18 cellular contexts compared by ENCODE assay signal in genomic region chr11:131904756-131905155, GRCh38.
DNase-seq lines count a peak whose midpoint lies in the region; TF ChIP-seq lines count a peak whose summit lies in the region.
"Had no signal": no experiment of that assay in that cellular context is flagged by ENCODE, and none has a peak within 500 bp of the region (broad histone marks: within the 10 kb centered on the region; RNA-seq: fewer than 3 reads in every experiment).

No MANE protein-coding gene starts in this region.

- intact Hi-C loops in ovary (cut with DNase I), result no loop called here

- H2BK5ac ChIP-seq in mesendoderm (ENCODE audit: low read length), result no peak overlapping the region

- peaks cover 4% of the 10 kb centered on the region for H3F3A ChIP-seq in smooth muscle cell (ENCODE audit: low read depth)

- no peak overlapping the region for H3K23ac ChIP-seq in mesendoderm (ENCODE audit: low read length)

- no peak for TF ChIP-seq POLR2A in ovary (IDR thresholded peaks at IDR 0.05)

- H4K5ac ChIP-seq in mesendoderm (ENCODE audit: low read length), result no peak overlapping the region

- H3K4me2 ChIP-seq in mesendoderm (ENCODE audit: low read length) (no peak overlapping the region), smooth muscle cell (no peak overlapping the region)

- H2AFZ ChIP-seq in smooth muscle cell (ENCODE audit: low read depth), result no peak overlapping the region

- no peak overlapping the region for H2BK15ac ChIP-seq in mesendoderm (replicated peaks; ENCODE audit: low read depth)

- H3K27ac ChIP-seq in SJSA1 (no peak overlapping the region), endodermal cell (ENCODE audit: low read depth, low read length) (peak overlapping the region; percentile 40), mesendoderm (ENCODE audit: low read depth, low read length) (peak overlapping the region; percentile 32), ovary (no peak overlapping the region), WERI-Rb-1 (no peak overlapping the region), smooth muscle cell (ENCODE audit: low read depth) (no peak overlapping the region)
- H3K27ac ChIP-seq: esophagus muscularis mucosa, right lobe of liver, suprapubic skin, uterus had no signal

- peaks cover 30% of the 10 kb centered on the region for H3K27me3 Mint-ChIP-seq in endodermal cell (ENCODE audit: insufficient read depth)

- no peak overlapping the region for H2BK120ac ChIP-seq in mesendoderm (ENCODE audit: low read depth, low read length)

- H3K4me3 Mint-ChIP-seq in endodermal cell, result no peak overlapping the region
- H3K4me3 Mint-ChIP-seq: activated CD4-positive, alpha-beta T cell treated with anti-CD3 and anti-CD28 coated beads, Interleukin-2, amount 10 ng/mL, durations not matched to agents 7 days and 5 days had no signal

- WGBS in endodermal cell (ENCODE audit: insufficient coverage in 1 of 2, insufficient read length in 1 of 2), 2 experiments, result 14 to 49% methylated on average over 2 to 3 of the region's 3 CpGs
- no CpG with 5 or more reads among the region's 3 CpGs for WGBS in mesendoderm (ENCODE audit: extremely low coverage, insufficient coverage, low lambda C conversion rate)
- WGBS in ovary, 3 donors, result 64 to 70% (median 70%) methylated on average over 3 of the region's 3 CpGs
- WGBS in smooth muscle cell (ENCODE audit: low lambda C conversion rate), result 47% methylated on average over 3 of the region's 3 CpGs

- H3K36me3 ChIP-seq in SJSA1, result no peaks in the 10 kb centered on the region
- no peaks in the 10 kb centered on the region for H3K36me3 ChIP-seq in endodermal cell (ENCODE audit: control insufficient read depth, insufficient read depth, low read length)
- H3K36me3 ChIP-seq in mesendoderm (ENCODE audit: control insufficient read depth, insufficient read depth, low read length), result no peaks in the 10 kb centered on the region
- no peaks in the 10 kb centered on the region for H3K36me3 ChIP-seq in ovary
- no peaks in the 10 kb centered on the region for H3K36me3 ChIP-seq in WERI-Rb-1
- no peaks in the 10 kb centered on the region for H3K36me3 ChIP-seq in smooth muscle cell (ENCODE audit: low read depth)
- H3K36me3 ChIP-seq: esophagus muscularis mucosa, right lobe of liver, suprapubic skin, uterus had no signal

- H3K4me1 ChIP-seq in SJSA1 (replicated peaks), result peaks cover 12% of the 10 kb centered on the region
- no peaks in the 10 kb centered on the region for H3K4me1 ChIP-seq in endodermal cell (ENCODE audit: control insufficient read depth, insufficient read depth, low read length)
- peaks cover 2% of the 10 kb centered on the region for H3K4me1 ChIP-seq in mesendoderm (ENCODE audit: control insufficient read depth, low read depth, low read length)
- H3K4me1 ChIP-seq in ovary (ENCODE audit: insufficient read depth), result no peaks in the 10 kb centered on the region
- peaks cover 10% of the 10 kb centered on the region for H3K4me1 ChIP-seq in smooth muscle cell (ENCODE audit: low read depth)
- H3K4me1 ChIP-seq: right lobe of liver, suprapubic skin, uterus had no signal

- no peak overlapping the region for H4K8ac ChIP-seq in mesendoderm (ENCODE audit: low read depth, low read length)

- H3K27me3 ChIP-seq in SJSA1 (replicated peaks), result no peaks in the 10 kb centered on the region
- peaks cover 37% of the 10 kb centered on the region for H3K27me3 ChIP-seq in endodermal cell (ENCODE audit: control insufficient read depth, insufficient read depth, low read length, poor library complexity, severe bottlenecking)
- no peaks in the 10 kb centered on the region for H3K27me3 ChIP-seq in mesendoderm (ENCODE audit: insufficient read depth, low read length, poor library complexity)
- no peaks in the 10 kb centered on the region for H3K27me3 ChIP-seq in ovary
- peaks cover 11% of the 10 kb centered on the region for H3K27me3 ChIP-seq in WERI-Rb-1 (ENCODE audit: insufficient read depth, low read depth, severe bottlenecking)
- peaks cover 33% of the 10 kb centered on the region for H3K27me3 ChIP-seq in smooth muscle cell (ENCODE audit: low read depth)
- H3K27me3 ChIP-seq: uterus had no signal

- no peak overlapping the region for H3K18ac ChIP-seq in mesendoderm (ENCODE audit: low read length)

- no peak for TF ChIP-seq EP300 in ovary (IDR thresholded peaks at IDR 0.05)

- H3K79me2 ChIP-seq in mesendoderm (ENCODE audit: control insufficient read depth, insufficient read depth, low read length) (no peaks in the 10 kb centered on the region), smooth muscle cell (ENCODE audit: low read depth) (peaks cover 3% of the 10 kb centered on the region)

- no peak overlapping the region for H2AK5ac ChIP-seq in mesendoderm (ENCODE audit: low read length)

- no peak overlapping the region for H3K9ac ChIP-seq in endodermal cell (ENCODE audit: extremely low read depth, low read length, poor library complexity, severe bottlenecking)
- no peak overlapping the region for H3K9ac ChIP-seq in mesendoderm (ENCODE audit: low read length)
- H3K9ac ChIP-seq in smooth muscle cell (ENCODE audit: low read depth), result no peak overlapping the region

- H3K9me3 ChIP-seq in SJSA1 (replicated peaks), result no peaks in the 10 kb centered on the region
- H3K9me3 ChIP-seq in endodermal cell (ENCODE audit: control insufficient read depth, low read length), result no peaks in the 10 kb centered on the region
- no peaks in the 10 kb centered on the region for H3K9me3 ChIP-seq in ovary
- H3K9me3 ChIP-seq in WERI-Rb-1 (ENCODE audit: severe bottlenecking), result no peaks in the 10 kb centered on the region
- H3K9me3 ChIP-seq in smooth muscle cell (replicated peaks; ENCODE audit: low read depth), result no peaks in the 10 kb centered on the region
- H3K9me3 ChIP-seq: esophagus muscularis mucosa, right lobe of liver, suprapubic skin, uterus had no signal

- no peaks in the 10 kb centered on the region for H3K36me3 Mint-ChIP-seq in endodermal cell (ENCODE audit: low read depth)

- peak; percentile 41 for DNase-seq in ELF-1 (ENCODE audit: low read depth, low spot score)
- DNase-seq in SJSA1 (ENCODE audit: low read depth in 1 of 2, low spot score in 2 of 2), result peak; percentile 38 to 50
- DNase-seq in endodermal cell, result peak; percentile 91
- DNase-seq in mesendoderm, result peak; percentile 93
- DNase-seq in ovary, result no peak
- DNase-seq in T-helper 2 cell, result no peak
- no peak for DNase-seq in WERI-Rb-1
- no peak for DNase-seq in smooth muscle cell (lab: John Stamatoyannopoulos, UW; ENCODE audit: unreplicated experiment)
- DNase-seq: activated CD4-positive, alpha-beta T cell treated with anti-CD3 and anti-CD28 coated beads, Interleukin-2, amount 10 ng/mL, durations not matched to agents 7 days and 5 days; central memory CD4-positive, alpha-beta T cell; COR-L47; HCEC 1CT; NCI-H1105 treated with DMSO at 0.1 percent for 48 hours; NCI-H510A treated with DMSO at 0.1 percent for 48 hours; right lobe of liver; uterus had no signal

- no peak overlapping the region for H3K4me3 ChIP-seq in SJSA1
- no peak overlapping the region for H3K4me3 ChIP-seq in endodermal cell (ENCODE audit: low read length)
- H3K4me3 ChIP-seq in mesendoderm (ENCODE audit: low read length), result no peak overlapping the region
- no peak overlapping the region for H3K4me3 ChIP-seq in ovary
- H3K4me3 ChIP-seq in WERI-Rb-1 (ENCODE audit: low read depth, low read length), result no peak overlapping the region
- H3K4me3 ChIP-seq in smooth muscle cell, result no peak overlapping the region
- H3K4me3 ChIP-seq: esophagus muscularis mucosa, right lobe of liver, suprapubic skin, uterus had no signal

- no peak overlapping the region for H3K27ac Mint-ChIP-seq in endodermal cell
- H3K27ac Mint-ChIP-seq: activated CD4-positive, alpha-beta T cell treated with anti-CD3 and anti-CD28 coated beads, Interleukin-2, amount 10 ng/mL, durations not matched to agents 7 days and 5 days had no signal

- H4K20me1 ChIP-seq in smooth muscle cell (ENCODE audit: low read depth), result no peaks in the 10 kb centered on the region

- no peak overlapping the region for H3K4ac ChIP-seq in mesendoderm (ENCODE audit: low read depth, low read length)

- H3K4me1 Mint-ChIP-seq in endodermal cell, result peaks cover 8% of the 10 kb centered on the region
- H3K4me1 Mint-ChIP-seq: activated CD4-positive, alpha-beta T cell treated with anti-CD3 and anti-CD28 coated beads, Interleukin-2, amount 10 ng/mL, durations not matched to agents 7 days and 5 days had no signal

- peak overlapping the region; percentile 52 for H3K56ac ChIP-seq in mesendoderm (ENCODE audit: low read length)

- TF ChIP-seq CTCF in endodermal cell (conservative IDR thresholded peaks at IDR 0.05), result no peak
- no peak for TF ChIP-seq CTCF in ovary (IDR thresholded peaks at IDR 0.05)
- no peak for TF ChIP-seq CTCF in WERI-Rb-1 (IDR thresholded peaks at IDR 0.05; ENCODE audit: low read depth, low read length)
- no peak for TF ChIP-seq CTCF in smooth muscle cell (IDR thresholded peaks at IDR 0.05; ENCODE audit: borderline replicate concordance, insufficient read depth, poor library complexity, severe bottlenecking)

- H3K79me1 ChIP-seq in mesendoderm (ENCODE audit: low read length), result no peaks in the 10 kb centered on the region

- H3K9me3 Mint-ChIP-seq in endodermal cell, result no peaks in the 10 kb centered on the region
- H3K9me3 Mint-ChIP-seq: activated CD4-positive, alpha-beta T cell treated with anti-CD3 and anti-CD28 coated beads, Interleukin-2, amount 10 ng/mL, durations not matched to agents 7 days and 5 days had no signal

Comparison
In these comparisons a context has a peak if more than half of its experiments do, and no peak if none do; other contexts are left out.
1. DNase-seq: peak in ELF-1 (single experiment), SJSA1 (2 of 2), endodermal cell (single experiment) and mesendoderm (single experiment); none in ovary (0 of 5), T-helper 2 cell (0 of 5), WERI-Rb-1 (single experiment) and smooth muscle cell (single experiment).
2. H3K27ac ChIP-seq: peak in endodermal cell (single experiment) and mesendoderm (single experiment); none in SJSA1 (single experiment), ovary (0 of 2), WERI-Rb-1 (single experiment) and smooth muscle cell (single experiment).